In genomic region chr7:5792268-5792667, GRCh38 we compare ENCODE assay signal across 7 cellular contexts.
"Had no signal": no experiment of that assay in that cellular context is flagged by ENCODE, and none has a peak within 500 bp of the region (broad histone marks: within the 10 kb centered on the region; RNA-seq: fewer than 3 reads in every experiment).

No MANE protein-coding gene starts in this region.

- H3K27ac ChIP-seq: GM23248 had no signal

- H3K4me3 ChIP-seq: GM23248, HAP-1 had no signal

- H3K9me3 Mint-ChIP-seq: HFFc6 had no signal

- ATAC-seq: HCT116 had no signal

- H3K27ac Mint-ChIP-seq: HFFc6 had no signal

- H3K4me3 Mint-ChIP-seq: HFFc6 had no signal

- H3K36me3 ChIP-seq: HAP-1 had no signal

- H3K9ac ChIP-seq: GM23248 had no signal

- H3K9me3 ChIP-seq: HAP-1 had no signal

- DNase-seq: GM23248, GOT3, H7, HFFc6, IMR-90 had no signal

- H2AFZ ChIP-seq: GM23248 had no signal
